Comparison of ENCODE assay signal across 20 cellular contexts in the genomic region with DNA sequence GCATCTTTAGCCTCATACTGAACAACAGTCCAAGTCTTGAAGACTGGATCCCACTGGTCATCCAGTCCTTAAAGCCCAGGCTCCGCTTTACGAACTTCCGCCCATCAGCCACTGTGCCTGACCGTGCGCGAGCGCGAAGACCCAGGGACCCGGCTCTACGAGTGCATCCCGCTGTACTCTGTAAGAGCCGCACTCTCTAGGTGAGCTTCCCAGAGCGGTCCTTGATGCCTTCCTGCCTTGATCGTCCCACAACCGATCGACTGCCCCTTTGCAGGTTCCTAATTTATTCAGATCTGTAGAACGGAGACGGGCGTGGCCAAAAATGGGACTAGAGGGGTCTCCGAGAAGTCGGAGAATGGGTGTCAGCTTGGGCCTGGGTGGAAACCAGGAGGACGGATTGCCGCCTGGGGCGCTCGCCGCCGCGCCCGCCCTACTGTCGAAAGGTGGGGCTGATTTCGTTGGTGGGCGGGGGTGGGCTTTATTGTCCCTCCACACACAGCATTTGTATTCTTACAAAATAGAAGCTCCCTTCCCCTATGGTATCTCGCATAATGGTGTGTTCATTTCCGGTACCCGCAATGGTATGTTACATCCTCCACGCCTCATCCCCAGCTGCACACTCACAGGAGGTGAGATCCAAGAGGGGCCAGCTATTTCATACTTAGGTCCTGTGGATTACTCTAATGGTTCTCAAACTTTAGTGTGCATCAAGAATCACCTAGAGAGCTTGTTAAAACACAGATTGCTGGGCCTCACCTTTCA. TPM values are rescaled to one million over a fixed set of nuclear protein-coding genes. Genes with fewer than 3 reads are reported as not detected.
DNase-seq lines count a peak whose midpoint lies in the region; ATAC-seq lines count a peak whose summit lies in the region.
"Had no signal": no experiment of that assay in that cellular context is flagged by ENCODE, and none has a peak within 500 bp of the region (broad histone marks: within the 10 kb centered on the region; RNA-seq: fewer than 3 reads in every experiment).

No MANE protein-coding gene starts in this region.

- H3K4me3 ChIP-seq in HUES6 (ENCODE audit: low read depth, low read length): peak overlapping the region; percentile 30; the same call in 1 of the 2 replicates
- H3K4me3 ChIP-seq: esophagus muscularis mucosa, heart right ventricle, uterus had no signal

- no peak for DNase-seq in activated naive CD4-positive, alpha-beta T cell treated with anti-CD3 and anti-CD28 coated beads, Interleukin-2, amount 10 ng/mL, durations not matched to agents 7 days and 5 days
- DNase-seq in activated naive CD4-positive, alpha-beta T cell (lab: John Stamatoyannopoulos, UW): no peak
- DNase-seq in dermis blood vessel endothelial cell: peak; percentile 8
- no peak for DNase-seq in stimulated activated naive B cell treated with anti-CD40 and anti-IgM and Interleukin-4, amounts not matched to agents 10 μg/mL and 1 μg/mL and 100 μg/mL, for 72 hours
- no peak for DNase-seq in RKO (ENCODE audit: low spot score)
- no peak for DNase-seq in iPS-NIHi7 (ENCODE audit: extremely low spot score)
- DNase-seq in NCI-H524 (lab: John Stamatoyannopoulos, UW): no peak
- DNase-seq: dorsolateral prefrontal cortex; heart right ventricle; kidney; midbrain; NCI-H2029; NCI-H526; SK-N-SH; stimulated activated CD4-positive, alpha-beta T cell treated with anti-CD3 and anti-CD28 coated beads, Interleukin-4, amount 100 ng/mL, for 4 hours; uterus had no signal

- peak overlapping the region; percentile 41 for H3K4me3 Mint-ChIP-seq in activated naive CD4-positive, alpha-beta T cell treated with anti-CD3 and anti-CD28 coated beads, Interleukin-2, amount 10 ng/mL, durations not matched to agents 7 days and 5 days
- H3K4me3 Mint-ChIP-seq in stimulated activated naive B cell treated with anti-CD40 and anti-IgM and Interleukin-4, amounts not matched to agents 10 μg/mL and 1 μg/mL and 100 μg/mL, for 72 hours: peak overlapping the region; percentile 57 to 82
- H3K4me3 Mint-ChIP-seq: activated T-helper 1 cell treated with anti-CD3 and anti-CD28 coated beads, Interleukin-12 subunit alpha, Interleukin-12 subunit beta, Interleukin-2, Interleukin-4 antibody, amounts not matched to agents 30 ng/mL and 10 ng/mL and 1 ng/mL, durations not matched to agents 14 hours and 24 hours and 36 hours had no signal

- no peak overlapping the region for H3K27ac ChIP-seq in HUES6 (ENCODE audit: low read depth, low read length)
- H3K27ac ChIP-seq: dorsolateral prefrontal cortex, esophagus muscularis mucosa, heart right ventricle, uterus, VCaP had no signal

- peaks cover 22% of the 10 kb centered on the region for H3K4me1 Mint-ChIP-seq in activated naive CD4-positive, alpha-beta T cell treated with anti-CD3 and anti-CD28 coated beads, Interleukin-2, amount 10 ng/mL, durations not matched to agents 7 days and 5 days
- peaks cover 3 to 19% of the 10 kb centered on the region in 2 donors for H3K4me1 Mint-ChIP-seq in stimulated activated naive B cell treated with anti-CD40 and anti-IgM and Interleukin-4, amounts not matched to agents 10 μg/mL and 1 μg/mL and 100 μg/mL, for 72 hours

- peak; percentile 62 to 69 for ATAC-seq in stimulated activated naive B cell treated with anti-CD40 and anti-IgM and Interleukin-4, amounts not matched to agents 10 μg/mL and 1 μg/mL and 100 μg/mL, for 72 hours (replicated peaks)
- ATAC-seq: heart right ventricle had no signal

- H3K9me3 Mint-ChIP-seq in activated naive CD4-positive, alpha-beta T cell treated with anti-CD3 and anti-CD28 coated beads, Interleukin-2, amount 10 ng/mL, durations not matched to agents 7 days and 5 days: no peaks in the 10 kb centered on the region
- no peaks in the 10 kb centered on the region for H3K9me3 Mint-ChIP-seq in stimulated activated naive B cell treated with anti-CD40 and anti-IgM and Interleukin-4, amounts not matched to agents 10 μg/mL and 1 μg/mL and 100 μg/mL, for 72 hours
- H3K9me3 Mint-ChIP-seq: activated T-helper 1 cell treated with anti-CD3 and anti-CD28 coated beads, Interleukin-12 subunit alpha, Interleukin-12 subunit beta, Interleukin-2, Interleukin-4 antibody, amounts not matched to agents 30 ng/mL and 10 ng/mL and 1 ng/mL, durations not matched to agents 14 hours and 24 hours and 36 hours had no signal

- H3K4me1 ChIP-seq in HUES6 (ENCODE audit: control insufficient read depth, insufficient read depth, low read length): peaks cover 4% of the 10 kb centered on the region; the same call in 1 of the 2 replicates
- H3K4me1 ChIP-seq: uterus had no signal

- peaks cover 24% of the 10 kb centered on the region for H3K27me3 ChIP-seq in HUES6 (ENCODE audit: control insufficient read depth, insufficient read depth, low read length)
- H3K27me3 ChIP-seq: uterus had no signal

- H3K9me3 ChIP-seq in HUES6 (ENCODE audit: control insufficient read depth, insufficient read depth, low read depth, low read length): peaks cover 3% of the 10 kb centered on the region; the same call in 1 of the 2 replicates
- H3K9me3 ChIP-seq: esophagus muscularis mucosa, heart right ventricle, SK-N-SH, uterus had no signal

- no peak overlapping the region for H3K27ac Mint-ChIP-seq in activated naive CD4-positive, alpha-beta T cell treated with anti-CD3 and anti-CD28 coated beads, Interleukin-2, amount 10 ng/mL, durations not matched to agents 7 days and 5 days
- H3K27ac Mint-ChIP-seq in stimulated activated naive B cell treated with anti-CD40 and anti-IgM and Interleukin-4, amounts not matched to agents 10 μg/mL and 1 μg/mL and 100 μg/mL, for 72 hours: no peak overlapping the region
- H3K27ac Mint-ChIP-seq: activated T-helper 1 cell treated with anti-CD3 and anti-CD28 coated beads, Interleukin-12 subunit alpha, Interleukin-12 subunit beta, Interleukin-2, Interleukin-4 antibody, amounts not matched to agents 30 ng/mL and 10 ng/mL and 1 ng/mL, durations not matched to agents 14 hours and 24 hours and 36 hours had no signal

- CTCF ChIA-PET in activated naive CD4-positive, alpha-beta T cell treated with anti-CD3 and anti-CD28 coated beads, Interleukin-2, amount 10 ng/mL, durations not matched to agents 7 days and 5 days (lab: Charles Lee): interaction anchor here (1.1 kb wide), 1 partner anchor 11 kb away, joined by 3 read pairs; no protein-coding TSS in a partner anchor

- H3K36me3 ChIP-seq in HUES6 (ENCODE audit: control insufficient read depth, insufficient read depth, low read length): no peaks in the 10 kb centered on the region
- H3K36me3 ChIP-seq: esophagus muscularis mucosa, heart right ventricle, uterus had no signal

- no peaks in the 10 kb centered on the region for H3K27me3 Mint-ChIP-seq in activated naive CD4-positive, alpha-beta T cell treated with anti-CD3 and anti-CD28 coated beads, Interleukin-2, amount 10 ng/mL, durations not matched to agents 7 days and 5 days
- peaks cover 0 to 27% of the 10 kb centered on the region in 2 donors for H3K27me3 Mint-ChIP-seq in stimulated activated naive B cell treated with anti-CD40 and anti-IgM and Interleukin-4, amounts not matched to agents 10 μg/mL and 1 μg/mL and 100 μg/mL, for 72 hours

- no peaks in the 10 kb centered on the region for H3K36me3 Mint-ChIP-seq in activated naive CD4-positive, alpha-beta T cell treated with anti-CD3 and anti-CD28 coated beads, Interleukin-2, amount 10 ng/mL, durations not matched to agents 7 days and 5 days
- H3K36me3 Mint-ChIP-seq in stimulated activated naive B cell treated with anti-CD40 and anti-IgM and Interleukin-4, amounts not matched to agents 10 μg/mL and 1 μg/mL and 100 μg/mL, for 72 hours: no peaks in the 10 kb centered on the region

- H3K9ac ChIP-seq in HUES6 (ENCODE audit: low read length): no peak overlapping the region
- H3K9ac ChIP-seq: SK-N-SH had no signal

RNA-seq across cellular contexts. Expression of a gene that starts 42.3 kb away (rescaled TPM):
- total RNA-seq in dermis blood vessel endothelial cell: 5.6 and 9.2 TPM in 2 replicates

RNA-seq across cellular contexts. Expression of a gene that starts 48.0 kb away (rescaled TPM):
- 1.7 and 2.5 TPM in 2 replicates for total RNA-seq in dermis blood vessel endothelial cell
- total RNA-seq: activated T-helper 1 cell treated with anti-CD3 and anti-CD28 coated beads, Interleukin-12 subunit alpha, Interleukin-12 subunit beta, Interleukin-2, Interleukin-4 antibody, amounts not matched to agents 30 ng/mL and 10 ng/mL and 1 ng/mL, durations not matched to agents 14 hours and 24 hours and 36 hours had no signal
